In the genomic region with DNA sequence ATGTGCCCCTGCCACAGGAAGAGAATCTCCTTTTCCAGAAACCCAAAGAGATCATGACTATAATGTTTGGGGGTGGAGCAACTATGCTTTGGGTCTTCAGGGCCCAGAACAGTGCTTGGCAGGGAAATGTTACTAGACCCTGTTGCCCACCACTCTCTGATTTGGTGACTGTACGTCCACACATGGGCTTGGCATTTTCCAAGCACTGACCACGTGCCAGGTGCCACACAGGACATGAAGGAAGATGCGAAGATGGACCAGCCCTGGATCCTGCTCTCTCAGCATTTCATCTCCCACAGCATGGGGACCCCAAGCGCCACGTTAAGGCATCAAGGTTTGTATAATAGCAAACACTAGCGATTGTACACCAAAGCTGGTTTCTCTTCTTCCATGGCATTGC, we compare ENCODE assay signal across 34 cellular contexts. TPM values are rescaled to one million over a fixed set of nuclear protein-coding genes. Genes with fewer than 3 reads are reported as not detected.
"Had no signal": no experiment of that assay in that cellular context is flagged by ENCODE, and none has a peak within 500 bp of the region (broad histone marks: within the 10 kb centered on the region; RNA-seq: fewer than 3 reads in every experiment).

No MANE protein-coding gene starts in this region.

- H3K27me3 ChIP-seq: ovary, thyroid gland, tibial nerve, upper lobe of left lung, vagina had no signal

- H3K4me2 ChIP-seq: smooth muscle cell had no signal

- H3K9me3 ChIP-seq: ovary, psoas muscle, thyroid gland, vagina had no signal

- H3K9ac ChIP-seq: parathyroid adenoma had no signal

- DNase-seq: naive B cell; naive thymus-derived CD8-positive, alpha-beta T cell; nephron progenitor cell; occipital lobe; ovary; psoas muscle; right cardiac atrium; spleen; stimulated activated CD4-positive, alpha-beta T cell treated with anti-CD3 and anti-CD28 coated beads, Interleukin-12 subunit alpha, Interleukin-12 subunit beta, amount 100 ng/mL, for 4 hours; stimulated activated CD4-positive, alpha-beta T cell treated with anti-CD3 and anti-CD28 coated beads, Interleukin-2, amount 100 ng/mL, for 24 hours; stimulated activated CD4-positive, alpha-beta T cell treated with anti-CD3 and anti-CD28 coated beads, Interleukin-2, amount 100 ng/mL, for 48 hours; stimulated activated CD4-positive, alpha-beta T cell treated with anti-CD3 and anti-CD28 coated beads, Interleukin-4, amount 100 ng/mL, for 24 hours; stimulated activated CD8-positive, alpha-beta memory T cell treated with anti-CD3 and anti-CD28 coated beads, Interleukin-4, amount 100 ng/mL, for 48 hours; stimulated activated naive CD4-positive, alpha-beta T cell; stimulated activated naive CD8-positive, alpha-beta T cell treated with anti-CD3 and anti-CD28 coated beads, Interleukin-15, Interleukin-2, amounts not matched to agents 100 U/mL and 50 U/mL, for 24 hours; stomach; thyroid gland; trophoblast cell; upper lobe of left lung had no signal

- ATAC-seq: naive thymus-derived CD8-positive, alpha-beta T cell; natural killer cell treated with Interleukin-12 subunit alpha and Interleukin-12 subunit beta and Interleukin-15 and Interleukin-18, amount 100 ng/mL, for 72 hours; psoas muscle; right cardiac atrium; sciatic nerve; stimulated activated memory B cell treated with anti-CD40 and anti-IgM and Interleukin-4, amounts not matched to agents 10 μg/mL and 1 μg/mL and 100 μg/mL, for 72 hours; stimulated activated naive CD8-positive, alpha-beta T cell treated with anti-CD3 and anti-CD28 coated beads, Interleukin-15, Interleukin-2, amounts not matched to agents 100 U/mL and 50 U/mL, for 24 hours had no signal

- H3K4me1 ChIP-seq: psoas muscle, stomach, thyroid gland, tibial nerve, upper lobe of left lung, vagina had no signal

- FAIRE-seq: urothelium cell line had no signal

- H3K27ac ChIP-seq: ovary, parathyroid adenoma, psoas muscle, skin epidermis, spleen, stomach, thoracic aorta, thyroid gland, tibial nerve, upper lobe of left lung, vagina had no signal

- H2AFZ ChIP-seq: parathyroid adenoma had no signal

- H3K79me2 ChIP-seq: parathyroid adenoma had no signal

- H3K4me3 ChIP-seq: ovary, psoas muscle, skin epidermis, smooth muscle cell, spleen, stomach, thoracic aorta, thyroid gland, tibial nerve, upper lobe of left lung, vagina had no signal

- H3K36me3 ChIP-seq: ovary, spleen, stomach, thoracic aorta, thyroid gland, tibial nerve, upper lobe of left lung, vagina had no signal

RNA-seq across cellular contexts. Expression of a gene that starts 50.1 kb away (rescaled TPM):
- total RNA-seq: myocyte; naive thymus-derived CD8-positive, alpha-beta T cell; natural killer cell treated with Interleukin-12 subunit alpha and Interleukin-12 subunit beta and Interleukin-15 and Interleukin-18, amount 100 ng/mL, for 72 hours; neural crest cell; osteoblast; renal cortical epithelial cell; stomach; subcutaneous adipose tissue; thyroid gland; tibial nerve; vagina had no signal
- polyA plus RNA-seq: naive thymus-derived CD8-positive, alpha-beta T cell; smooth muscle cell had no signal
